25 cellular contexts compared by ENCODE assay signal in the genomic region with DNA sequence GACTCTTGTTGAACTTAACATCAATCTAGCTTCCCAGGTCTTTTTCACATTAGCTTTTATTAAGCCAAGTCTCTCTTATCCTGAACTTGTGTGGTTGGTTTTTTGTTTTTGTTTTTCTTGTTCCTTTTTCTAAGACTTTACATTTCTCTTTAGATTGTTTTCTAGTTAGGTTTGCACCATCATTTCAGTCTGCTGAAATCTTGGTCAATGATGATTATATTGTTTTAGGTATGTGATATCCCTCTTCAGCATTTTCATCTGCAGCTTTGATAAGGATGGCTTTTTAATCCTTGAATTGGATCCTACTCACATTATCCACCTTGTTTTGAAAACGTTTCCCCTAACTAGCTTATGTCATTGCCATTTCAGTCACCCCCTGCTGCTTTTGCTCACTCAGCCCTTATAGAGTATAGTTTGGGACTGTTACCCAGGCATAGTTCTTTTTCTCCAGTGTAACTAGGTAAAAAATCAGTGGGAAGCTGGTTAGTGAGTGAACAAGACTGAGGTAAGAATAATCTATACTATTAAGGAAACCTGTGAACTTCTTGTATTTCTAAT. TPM values are rescaled to one million over a fixed set of nuclear protein-coding genes. Genes with fewer than 3 reads are reported as not detected.
DNase-seq lines count a peak whose midpoint lies in the region; ATAC-seq and TF ChIP-seq lines count a peak whose summit lies in the region.
"Had no signal": no experiment of that assay in that cellular context is flagged by ENCODE, and none has a peak within 500 bp of the region (broad histone marks: within the 10 kb centered on the region; RNA-seq: fewer than 3 reads in every experiment).

No MANE protein-coding gene starts in this region.

- H3K36me3 Mint-ChIP-seq in GM23338 (ENCODE audit: low read depth), result peaks cover 70% of the 10 kb centered on the region
- H3K36me3 Mint-ChIP-seq in activated naive CD8-positive, alpha-beta T cell treated with anti-CD3 and anti-CD28 coated beads, Interleukin-2, amount 10 ng/mL, durations not matched to agents 7 days and 5 days, result peaks cover 40% of the 10 kb centered on the region

- H3K36me3 ChIP-seq in heart left ventricle (peaks cover 0 to 86% (median 70%) of the 10 kb centered on the region in 9 donors), GM23338 (ENCODE audit: insufficient read depth) (peaks cover 38% of the 10 kb centered on the region; the same call in 1 of the 2 replicates), gastrocnemius medialis (peaks cover 0 to 39% of the 10 kb centered on the region in 2 donors)

- H3K9me3 Mint-ChIP-seq in GM23338, result no peaks in the 10 kb centered on the region
- no peaks in the 10 kb centered on the region for H3K9me3 Mint-ChIP-seq in activated naive CD8-positive, alpha-beta T cell treated with anti-CD3 and anti-CD28 coated beads, Interleukin-2, amount 10 ng/mL, durations not matched to agents 7 days and 5 days

- no peaks in the 10 kb centered on the region for H3K27me3 Mint-ChIP-seq in GM23338 (ENCODE audit: insufficient read depth, low read depth, poor library complexity)
- H3K27me3 Mint-ChIP-seq in activated naive CD8-positive, alpha-beta T cell treated with anti-CD3 and anti-CD28 coated beads, Interleukin-2, amount 10 ng/mL, durations not matched to agents 7 days and 5 days, result no peaks in the 10 kb centered on the region

- in situ Hi-C loops in gastrocnemius medialis (cut with MboI; ENCODE audit: low sequenced_read_pairs in 4 of 4), result no loop called here
- in situ Hi-C loops in GM13977 (cut with MboI; ENCODE audit: low pct_unique_long_range_greater_than_20kb, low sequenced_read_pairs, unreplicated experiment), result no loop called here

- no peak for DNase-seq in heart left ventricle
- DNase-seq in Right ventricle myocardium inferior (ENCODE audit: missing footprints), result no peak
- DNase-seq in GM23338 (ENCODE audit: low spot score), result no peak
- DNase-seq in activated naive CD8-positive, alpha-beta T cell treated with anti-CD3 and anti-CD28 coated beads, Interleukin-2, amount 10 ng/mL, durations not matched to agents 7 days and 5 days, result no peak
- no peak for DNase-seq in gastrocnemius medialis
- DNase-seq in nucleus accumbens (lab: John Stamatoyannopoulos, UW), result no peak
- DNase-seq in GM13977 (ENCODE audit: low spot score), result no peak
- DNase-seq: activated CD4-positive, CD25-positive, alpha-beta regulatory T cell; DMS79 treated with DMSO at 0.1 percent for 48 hours; effector CD4-positive, alpha-beta T cell; foreskin melanocyte; MV-4-11; NCI-H1694 treated with DMSO at 0.1 percent for 48 hours; occipital lobe; retina; stimulated activated CD4-positive, alpha-beta T cell treated with anti-CD3 and anti-CD28 coated beads, Interleukin-4, amount 100 ng/mL, for 1 hour; stimulated activated naive CD8-positive, alpha-beta T cell treated with anti-CD3 and anti-CD28 coated beads, Interleukin-15, Interleukin-2, amounts not matched to agents 100 U/mL and 50 U/mL, for 24 hours; T1000; tibial artery had no signal

- H3K4me1 Mint-ChIP-seq in GM23338, result peaks cover 9% of the 10 kb centered on the region; the same call in 2 of the 3 replicates
- H3K4me1 Mint-ChIP-seq in activated naive CD8-positive, alpha-beta T cell treated with anti-CD3 and anti-CD28 coated beads, Interleukin-2, amount 10 ng/mL, durations not matched to agents 7 days and 5 days, result peaks cover 22% of the 10 kb centered on the region

- H4K20me1 ChIP-seq in GM23338 (replicated peaks; ENCODE audit: insufficient read depth), result no peaks in the 10 kb centered on the region; the same call in 1 of the 2 replicates

- H3K79me2 ChIP-seq in GM23338 (replicated peaks; ENCODE audit: insufficient read depth), result peaks cover 59% of the 10 kb centered on the region

- no peak overlapping the region for H2AFZ ChIP-seq in GM23338

- H3K9me3 ChIP-seq in heart left ventricle (no peaks in the 10 kb centered on the region), gastrocnemius medialis (no peaks in the 10 kb centered on the region)
- H3K9me3 ChIP-seq: ascending aorta, tibial artery had no signal

- no peaks in the 10 kb centered on the region for H3K27me3 ChIP-seq in heart left ventricle
- H3K27me3 ChIP-seq in GM23338 (ENCODE audit: insufficient read depth), result no peaks in the 10 kb centered on the region
- no peaks in the 10 kb centered on the region for H3K27me3 ChIP-seq in gastrocnemius medialis
- H3K27me3 ChIP-seq: ascending aorta, tibial artery had no signal

- no peaks in the 10 kb centered on the region for H3K9me2 ChIP-seq in GM23338 (ENCODE audit: insufficient read depth)

- WGBS in heart left ventricle, 4 donors, result 22 to 31% (median 24%) methylated on average over 1 of the region's 1 CpG

- H3K4me2 ChIP-seq in GM23338, result no peak overlapping the region

- no peak overlapping the region for H3K4me3 ChIP-seq in heart left ventricle
- no peak overlapping the region for H3K4me3 ChIP-seq in GM23338
- H3K4me3 ChIP-seq in gastrocnemius medialis, result no peak overlapping the region
- H3K4me3 ChIP-seq: ascending aorta, GM12878, K562, lung, tibial artery had no signal

- peak overlapping the region; percentile 54; the same call in 1 of the 2 replicates for H3K27ac Mint-ChIP-seq in GM23338
- H3K27ac Mint-ChIP-seq in activated naive CD8-positive, alpha-beta T cell treated with anti-CD3 and anti-CD28 coated beads, Interleukin-2, amount 10 ng/mL, durations not matched to agents 7 days and 5 days, result peak overlapping the region; percentile 57

- TF ChIP-seq CTCF in heart left ventricle (IDR thresholded peaks at IDR 0.05) (no peak), GM23338 (conservative IDR thresholded peaks at IDR 0.05; ENCODE audit: low read depth in 2 of 2) (no peak), gastrocnemius medialis (IDR thresholded peaks at IDR 0.05 in 4 of 5, conservative IDR thresholded peaks at IDR 0.05 in 1 of 5) (no peak), GM13977 (IDR thresholded peaks at IDR 0.05; ENCODE audit: extremely low read depth, insufficient read depth, missing control alignments) (no peak)

- ATAC-seq in heart left ventricle (peak in 1 of 4 donors; percentile 46), Right ventricle myocardium inferior (no peak), GM23338 (no peak), gastrocnemius medialis (no peak)
- no peak for ATAC-seq in activated naive CD8-positive, alpha-beta T cell treated with anti-CD3 and anti-CD28 coated beads, Interleukin-2, amount 10 ng/mL, durations not matched to agents 7 days and 5 days (ENCODE audit: low read depth)
- ATAC-seq: esophagus mucosa; GM12878; K562; stimulated activated naive CD8-positive, alpha-beta T cell treated with anti-CD3 and anti-CD28 coated beads, Interleukin-15, Interleukin-2, amounts not matched to agents 100 U/mL and 50 U/mL, for 24 hours had no signal

- H3K4me3 Mint-ChIP-seq in GM23338, result no peak overlapping the region
- no peak overlapping the region for H3K4me3 Mint-ChIP-seq in activated naive CD8-positive, alpha-beta T cell treated with anti-CD3 and anti-CD28 coated beads, Interleukin-2, amount 10 ng/mL, durations not matched to agents 7 days and 5 days

- H3F3A ChIP-seq in GM23338 (replicated peaks; ENCODE audit: low read depth), result no peaks in the 10 kb centered on the region

- H3K27ac ChIP-seq in heart left ventricle (peak overlapping the region in 9 of 12 donors; percentile 22 to 84 (median 65)), GM23338 (ENCODE audit: low read depth) (no peak overlapping the region; the same call in 1 of the 2 replicates), gastrocnemius medialis (peak overlapping the region; percentile 7 to 50 (median 27))
- H3K27ac ChIP-seq: ascending aorta, RWPE1, tibial artery had no signal

- H3K4me1 ChIP-seq in heart left ventricle, result peaks cover 0 to 19% (median 2%) of the 10 kb centered on the region in 12 donors
- H3K4me1 ChIP-seq in GM23338 (ENCODE audit: insufficient read depth), result peaks cover 4% of the 10 kb centered on the region; the same call in 1 of the 2 replicates
- peaks cover 3 to 19% of the 10 kb centered on the region in 2 donors for H3K4me1 ChIP-seq in gastrocnemius medialis
- H3K4me1 ChIP-seq: ascending aorta, tibial artery had no signal

- POLR2A ChIA-PET in activated naive CD8-positive, alpha-beta T cell treated with anti-CD3 and anti-CD28 coated beads, Interleukin-2, amount 10 ng/mL, durations not matched to agents 7 days and 5 days (lab: Charles Lee), result interaction anchor here (2.1 kb wide), 1 partner anchor 21 kb away, joined by 15 read pairs; a partner anchor contains a TSS

- intact Hi-C loops in heart left ventricle (cut with DNase I), result no loop called here
- intact Hi-C loops in Right ventricle myocardium inferior (cut with DNase I), result no loop called here
- intact Hi-C loops in gastrocnemius medialis (cut with DNase I; ENCODE audit: low total_unique reads), result no loop called here

- TF ChIP-seq POLR2A in heart left ventricle (IDR thresholded peaks at IDR 0.05), result no peak
- no peak for TF ChIP-seq POLR2A in gastrocnemius medialis (IDR thresholded peaks at IDR 0.05)

TF ChIP-seq in GM23338, 12 proteins besides CTCF, POLR2A, EP300 and RAD21 (continues in another document):
- TF ChIP-seq EZH2phosphoT487 (IDR thresholded peaks at IDR 0.05; ENCODE audit: unreplicated experiment), result no peak
- no peak for TF ChIP-seq STAT1 (IDR thresholded peaks at IDR 0.05; ENCODE audit: unreplicated experiment)

RNA-seq across cellular contexts. Expression of a gene that starts 22.0 kb away (rescaled TPM):
- total RNA-seq in heart left ventricle, result 10 to 100 TPM; 23.1 to 48.1 (median 27.7) TPM
- polyA plus RNA-seq in heart left ventricle, result 10 to 100 TPM; 15.0 to 15.2 TPM
- total RNA-seq in Right ventricle myocardium inferior, result 27.1 TPM
- 58.4 and 62.4 TPM in 2 replicates for total RNA-seq in GM23338 (2014; rRNA removed; shearing (Covaris generic))
- 33.2 and 39.2 TPM in 2 replicates for polyA plus RNA-seq in GM23338 (2016; fragmentation: Nextera tagmentation; extraction: Ambion mirVana)
- total RNA-seq in activated naive CD8-positive, alpha-beta T cell treated with anti-CD3 and anti-CD28 coated beads, Interleukin-2, amount 10 ng/mL, durations not matched to agents 7 days and 5 days, result 10 to 100 TPM; 71.7 to 74.4 TPM
- total RNA-seq in gastrocnemius medialis, result 10 to 100 TPM; 22.2 to 29.2 (median 25.8) TPM
